Comparison of ENCODE assay signal across 18 cellular contexts in the genomic region with DNA sequence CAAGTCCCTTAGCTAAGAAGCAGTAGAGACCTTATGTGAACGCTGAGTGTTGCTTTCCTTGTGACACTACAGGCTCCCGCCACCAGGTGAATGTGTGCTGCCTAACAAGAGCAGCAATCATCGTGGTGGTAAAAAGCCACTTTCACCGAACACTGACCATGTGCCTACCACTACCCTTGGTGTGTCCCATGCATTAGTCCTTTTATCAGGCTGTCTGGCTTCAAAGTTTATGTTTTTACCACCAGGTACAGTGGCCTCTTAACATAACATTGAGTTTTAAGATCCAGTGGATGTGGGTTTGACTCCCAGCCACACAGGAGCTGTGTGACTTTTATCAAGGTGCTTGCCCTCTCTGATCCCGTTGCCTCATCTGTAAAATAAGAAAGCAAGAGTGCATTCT. TPM values are rescaled to one million over a fixed set of nuclear protein-coding genes. Genes with fewer than 3 reads are reported as not detected.
DNase-seq lines count a peak whose midpoint lies in the region; ATAC-seq and TF ChIP-seq lines count a peak whose summit lies in the region.
"Had no signal": no experiment of that assay in that cellular context is flagged by ENCODE, and none has a peak within 500 bp of the region (broad histone marks: within the 10 kb centered on the region; RNA-seq: fewer than 3 reads in every experiment).

No MANE protein-coding gene starts in this region.

- H3K9me3 ChIP-seq in A673 (ENCODE audit: low read depth, low read length, poor library complexity, severe bottlenecking): no peaks in the 10 kb centered on the region
- no peaks in the 10 kb centered on the region for H3K9me3 ChIP-seq in H9 (ENCODE audit: control insufficient read depth, low read depth, low read length)
- H3K9me3 ChIP-seq in lower lobe of right lung: no peaks in the 10 kb centered on the region
- H3K9me3 ChIP-seq: BLaER1 had no signal

- no peak overlapping the region for H3K4me2 ChIP-seq in H9 (ENCODE audit: insufficient read depth, insufficient read length, low read length)
- H3K4me2 ChIP-seq: BLaER1 had no signal

- peaks cover 0 to 7% of the 10 kb centered on the region in 2 experiments; a peak in 2 of 4 replicates for H3K4me1 Mint-ChIP-seq in H9
- H3K4me1 Mint-ChIP-seq in chondrocyte (ENCODE audit: low read depth): no peaks in the 10 kb centered on the region
- H3K4me1 Mint-ChIP-seq in activated naive CD8-positive, alpha-beta T cell treated with anti-CD3 and anti-CD28 coated beads for 36 hours: no peaks in the 10 kb centered on the region
- H3K4me1 Mint-ChIP-seq: activated CD8-positive, alpha-beta memory T cell treated with anti-CD3 and anti-CD28 coated beads, Interleukin-2, amount 10 ng/mL, durations not matched to agents 7 days and 5 days; stimulated activated effector memory CD8-positive, alpha-beta T cell treated with anti-CD3 and anti-CD28 coated beads, Interleukin-12 subunit alpha, Interleukin-12 subunit beta, amount 100 ng/mL, for 72 hours had no signal

- H3K23me2 ChIP-seq in H9 (ENCODE audit: insufficient read length, low read depth, low read length, poor library complexity, severe bottlenecking): no peaks in the 10 kb centered on the region

- H4K5ac ChIP-seq in H9 (ENCODE audit: insufficient read length, low read depth, low read length): no peak overlapping the region

- no peak overlapping the region for H3K27ac ChIP-seq in A673 (ENCODE audit: low read depth, low read length, poor library complexity, severe bottlenecking)
- H3K27ac ChIP-seq in H9 (ENCODE audit: insufficient read length, low read depth, low read length): no peak overlapping the region
- H3K27ac ChIP-seq in lower lobe of right lung: no peak overlapping the region
- H3K27ac ChIP-seq: BLaER1 had no signal

- WGBS in H9 (ENCODE audit: extremely low coverage, insufficient read length, low lambda C conversion rate): no CpG with 5 or more reads among the region's 5 CpGs

- peak in 1 of 2 donors; percentile 5 for ATAC-seq in lower lobe of right lung
- ATAC-seq: activated CD8-positive, alpha-beta memory T cell treated with anti-CD3 and anti-CD28 coated beads, Interleukin-2, amount 10 ng/mL, durations not matched to agents 7 days and 5 days; stimulated activated effector memory CD8-positive, alpha-beta T cell treated with anti-CD3 and anti-CD28 coated beads, Interleukin-12 subunit alpha, Interleukin-12 subunit beta, amount 100 ng/mL, for 72 hours had no signal

- 0 out of 2 replicates have a peak, but pooled peaks have one; percentile 15 for TF ChIP-seq CTCF in A673 (conservative IDR thresholded peaks at IDR 0.05; ENCODE audit: low read depth, low read length)
- TF ChIP-seq CTCF in H9 (conservative IDR thresholded peaks at IDR 0.05): peak; percentile 55
- TF ChIP-seq CTCF in chondrocyte (IDR thresholded peaks at IDR 0.05): peak; percentile 35
- TF ChIP-seq CTCF in lower lobe of right lung (IDR thresholded peaks at IDR 0.05): no peak

- H3K23ac ChIP-seq in H9 (ENCODE audit: insufficient read length, low read depth, low read length): no peak overlapping the region

- H3K27ac Mint-ChIP-seq in H9: no peak overlapping the region
- H3K27ac Mint-ChIP-seq in chondrocyte (ENCODE audit: unreplicated experiment): no peak overlapping the region
- no peak overlapping the region for H3K27ac Mint-ChIP-seq in activated naive CD8-positive, alpha-beta T cell treated with anti-CD3 and anti-CD28 coated beads for 36 hours
- H3K27ac Mint-ChIP-seq: activated CD8-positive, alpha-beta memory T cell treated with anti-CD3 and anti-CD28 coated beads, Interleukin-2, amount 10 ng/mL, durations not matched to agents 7 days and 5 days; stimulated activated effector memory CD8-positive, alpha-beta T cell treated with anti-CD3 and anti-CD28 coated beads, Interleukin-12 subunit alpha, Interleukin-12 subunit beta, amount 100 ng/mL, for 72 hours had no signal

- BruUV-seq in A673 (replicated peaks; lab: Mats Ljungman, UMichigan): no TSS peak

- no peak overlapping the region for H3K56ac ChIP-seq in H9 (ENCODE audit: insufficient read length, low read depth, low read length)

- no peaks in the 10 kb centered on the region for H3K36me3 ChIP-seq in A673 (ENCODE audit: insufficient read depth, low read length, poor library complexity, severe bottlenecking)
- no peaks in the 10 kb centered on the region for H3K36me3 ChIP-seq in lower lobe of right lung
- H3K36me3 ChIP-seq: BLaER1 had no signal

- no peak overlapping the region for H4K8ac ChIP-seq in H9 (replicated peaks; ENCODE audit: insufficient read length, low read depth, low read length)

- peaks cover 21% of the 10 kb centered on the region for H3K27me3 Mint-ChIP-seq in H9 (ENCODE audit: low read depth)
- H3K27me3 Mint-ChIP-seq in chondrocyte (ENCODE audit: low read depth): peaks cover 57% of the 10 kb centered on the region
- peaks cover 24% of the 10 kb centered on the region for H3K27me3 Mint-ChIP-seq in activated naive CD8-positive, alpha-beta T cell treated with anti-CD3 and anti-CD28 coated beads for 36 hours

- POLR2A ChIA-PET in A673 (lab: Charles Lee; ENCODE audit: low non-redundant PET): no interaction called here

- H3K18ac ChIP-seq in H9 (ENCODE audit: insufficient read length, low read depth, low read length): no peak overlapping the region

- H3K4me3 ChIP-seq in A673 (ENCODE audit: low read depth, low read length, poor library complexity, severe bottlenecking): no peak overlapping the region
- H3K4me3 ChIP-seq in lower lobe of right lung: peak overlapping the region; percentile 51
- H3K4me3 ChIP-seq: BLaER1 had no signal

- H3K4me3 Mint-ChIP-seq in H9 (no peak overlapping the region), chondrocyte (ENCODE audit: unreplicated experiment) (no peak overlapping the region)
- H3K4me3 Mint-ChIP-seq in activated naive CD8-positive, alpha-beta T cell treated with anti-CD3 and anti-CD28 coated beads for 36 hours: no peak overlapping the region
- H3K4me3 Mint-ChIP-seq: activated CD8-positive, alpha-beta memory T cell treated with anti-CD3 and anti-CD28 coated beads, Interleukin-2, amount 10 ng/mL, durations not matched to agents 7 days and 5 days; stimulated activated effector memory CD8-positive, alpha-beta T cell treated with anti-CD3 and anti-CD28 coated beads, Interleukin-12 subunit alpha, Interleukin-12 subunit beta, amount 100 ng/mL, for 72 hours had no signal

- no peak overlapping the region for H2BK15ac ChIP-seq in H9 (ENCODE audit: low read depth, low read length)

- H4K91ac ChIP-seq in H9 (ENCODE audit: insufficient read length, low read depth, low read length): no peak overlapping the region

- H3K79me1 ChIP-seq in H9 (ENCODE audit: insufficient read depth, low read depth, low read length, poor library complexity, severe bottlenecking): no peaks in the 10 kb centered on the region

- no peak overlapping the region for H3K4ac ChIP-seq in H9 (ENCODE audit: low read depth, low read length)

- H3K4me1 ChIP-seq in A673 (ENCODE audit: insufficient read depth, low read length, poor library complexity, severe bottlenecking) (no peaks in the 10 kb centered on the region), H9 (ENCODE audit: insufficient read depth, low read length) (no peaks in the 10 kb centered on the region), lower lobe of right lung (no peaks in the 10 kb centered on the region)

- no peak overlapping the region for H3K14ac ChIP-seq in H9 (ENCODE audit: insufficient read depth, low read length)

- H2BK20ac ChIP-seq in H9 (ENCODE audit: low read depth, low read length, poor library complexity, severe bottlenecking): no peak overlapping the region

- H3K36me3 Mint-ChIP-seq in H9 (ENCODE audit: insufficient read depth in 1 of 3, low read depth in 3 of 3) (no peaks in the 10 kb centered on the region), chondrocyte (ENCODE audit: low read depth) (peaks cover 2% of the 10 kb centered on the region)
- no peaks in the 10 kb centered on the region for H3K36me3 Mint-ChIP-seq in activated naive CD8-positive, alpha-beta T cell treated with anti-CD3 and anti-CD28 coated beads for 36 hours
- H3K36me3 Mint-ChIP-seq: activated CD8-positive, alpha-beta memory T cell treated with anti-CD3 and anti-CD28 coated beads, Interleukin-2, amount 10 ng/mL, durations not matched to agents 7 days and 5 days; stimulated activated effector memory CD8-positive, alpha-beta T cell treated with anti-CD3 and anti-CD28 coated beads, Interleukin-12 subunit alpha, Interleukin-12 subunit beta, amount 100 ng/mL, for 72 hours had no signal

- H2AFZ ChIP-seq in H9 (ENCODE audit: low read length): no peak overlapping the region

- no peak overlapping the region for H3T11ph ChIP-seq in H9 (ENCODE audit: low read length)

- no peaks in the 10 kb centered on the region for H3K79me2 ChIP-seq in H9 (ENCODE audit: insufficient read depth, low read length)

- CTCF ChIA-PET in A673 (lab: Charles Lee): no interaction called here

- no peaks in the 10 kb centered on the region for H3K9me3 Mint-ChIP-seq in H9
- no peaks in the 10 kb centered on the region for H3K9me3 Mint-ChIP-seq in chondrocyte (ENCODE audit: low read depth)
- no peaks in the 10 kb centered on the region for H3K9me3 Mint-ChIP-seq in activated naive CD8-positive, alpha-beta T cell treated with anti-CD3 and anti-CD28 coated beads for 36 hours
- H3K9me3 Mint-ChIP-seq: stimulated activated effector memory CD8-positive, alpha-beta T cell treated with anti-CD3 and anti-CD28 coated beads, Interleukin-12 subunit alpha, Interleukin-12 subunit beta, amount 100 ng/mL, for 72 hours had no signal

- H3K27me3 ChIP-seq in A673 (replicated peaks; ENCODE audit: insufficient read depth, low read depth, low read length, poor library complexity) (peaks cover 21% of the 10 kb centered on the region), H9 (ENCODE audit: insufficient read depth, low read length) (no peaks in the 10 kb centered on the region; the same call in 1 of the 2 replicates), lower lobe of right lung (ENCODE audit: low read depth) (peaks cover 8% of the 10 kb centered on the region)
- H3K27me3 ChIP-seq: BLaER1 had no signal

- no peak overlapping the region for H2BK120ac ChIP-seq in H9 (ENCODE audit: low read depth, low read length, poor library complexity, severe bottlenecking)

- no peak overlapping the region for H2BK12ac ChIP-seq in H9 (ENCODE audit: insufficient read length, low read depth, low read length)

- H2AK5ac ChIP-seq in H9 (ENCODE audit: insufficient read length, low read length): no peak overlapping the region

- no peak overlapping the region for H3K9ac ChIP-seq in H9 (ENCODE audit: extremely low read depth, insufficient read length, low read length)
- H3K9ac ChIP-seq: BLaER1 had no signal

- no peak for DNase-seq in A673 (ENCODE audit: low spot score)
- peak; percentile 61 for DNase-seq in H9
- DNase-seq in chondrocyte (ENCODE audit: low spot score): no peak
- DNase-seq in lower lobe of right lung: no peak
- no peak for DNase-seq in activated effector memory CD4-positive, alpha-beta T cell treated with Interleukin-2 at 50 U/mL for 16 hours
- no peak for DNase-seq in posterior cingulate gyrus
- DNase-seq in midbrain (lab: John Stamatoyannopoulos, UW): no peak
- DNase-seq in activated naive CD8-positive, alpha-beta T cell treated with anti-CD3 and anti-CD28 coated beads for 36 hours: no peak
- DNase-seq: activated CD8-positive, alpha-beta memory T cell treated with anti-CD3 and anti-CD28 coated beads, Interleukin-2, amount 10 ng/mL, durations not matched to agents 7 days and 5 days; activated naive CD4-positive, alpha-beta T cell treated with anti-CD3 and anti-CD28 coated beads, Interleukin-2, amount 50 U/mL, for 16 hours; cerebellar nuclear complex; EL; NCI-H146; NCI-H526 treated with DMSO at 0.1 percent for 48 hours; SHP77 treated with DMSO at 0.1 percent for 48 hours; stimulated activated CD4-positive, alpha-beta T cell treated with anti-CD3 and anti-CD28 coated beads, Interleukin-2, amount 100 ng/mL, for 48 hours had no signal

- no peaks in the 10 kb centered on the region for H4K20me1 ChIP-seq in H9 (ENCODE audit: control insufficient read depth, insufficient read depth, insufficient read length)
- H4K20me1 ChIP-seq: BLaER1 had no signal

- intact Hi-C loops in A673 (cut with micrococcal nuclease; ENCODE audit: unreplicated experiment): no loop called here
- intact Hi-C loops in lower lobe of right lung (cut with DNase I): no loop called here
- intact Hi-C loops in posterior cingulate gyrus (cut with DNase I): no loop called here

- no peak overlapping the region for H2BK5ac ChIP-seq in H9 (ENCODE audit: insufficient read length, low read length)

RNA-seq across cellular contexts. Expression of a gene that starts 1.7 kb away (rescaled TPM):
- total RNA-seq in A673 (2021): not detected in 2 replicates
- total RNA-seq in H9 (2021): not detected in 2 replicates
- not detected in 3 replicates for total RNA-seq in chondrocyte
- 1,524 TPM for total RNA-seq in lower lobe of right lung
- total RNA-seq in activated naive CD8-positive, alpha-beta T cell treated with anti-CD3 and anti-CD28 coated beads for 36 hours: not detected
- total RNA-seq: activated CD8-positive, alpha-beta memory T cell treated with anti-CD3 and anti-CD28 coated beads, Interleukin-2, amount 10 ng/mL, durations not matched to agents 7 days and 5 days had no signal

RNA-seq across cellular contexts. Expression of a gene that starts 11.3 kb away (rescaled TPM):
- not detected in 2 replicates for total RNA-seq in A673 (2021)
- total RNA-seq in H9 (2021): not detected in 2 replicates
- not detected in 3 replicates for total RNA-seq in chondrocyte
- 800 TPM for total RNA-seq in lower lobe of right lung
- total RNA-seq in activated naive CD8-positive, alpha-beta T cell treated with anti-CD3 and anti-CD28 coated beads for 36 hours: not detected
- total RNA-seq: activated CD8-positive, alpha-beta memory T cell treated with anti-CD3 and anti-CD28 coated beads, Interleukin-2, amount 10 ng/mL, durations not matched to agents 7 days and 5 days had no signal

RNA-seq across cellular contexts. Expression of a gene that starts 18.3 kb away (rescaled TPM):
- not detected in 2 replicates for total RNA-seq in A673 (2021)
- total RNA-seq in H9 (2021): not detected in 2 replicates
- total RNA-seq in chondrocyte: not detected in 3 replicates
- 935 TPM for total RNA-seq in lower lobe of right lung
- not detected for total RNA-seq in activated naive CD8-positive, alpha-beta T cell treated with anti-CD3 and anti-CD28 coated beads for 36 hours
- total RNA-seq: activated CD8-positive, alpha-beta memory T cell treated with anti-CD3 and anti-CD28 coated beads, Interleukin-2, amount 10 ng/mL, durations not matched to agents 7 days and 5 days had no signal

RNA-seq across cellular contexts. Expression of a gene that starts 55.9 kb away (rescaled TPM):
- total RNA-seq in A673 (2021) (10.4 and 12.3 TPM in 2 replicates), H9 (2021) (8.3 and 9.5 TPM in 2 replicates), chondrocyte (44.6 to 57.5 TPM (median 48.0 TPM) in 3 replicates), lower lobe of right lung (5.0 TPM)
- total RNA-seq in activated naive CD8-positive, alpha-beta T cell treated with anti-CD3 and anti-CD28 coated beads for 36 hours: under 1 TPM in 1 of 2 experiments, not detected in 1; 0.04 TPM

Comparison
In these comparisons a context has a peak if more than half of its experiments do, and no peak if none do; other contexts are left out.
1. RNA of a gene that starts 1.7 kb away (total RNA-seq): 1,524 TPM in lower lobe of right lung (single experiment); not detected in A673, not detected in H9, not detected in chondrocyte and not detected in activated naive CD8-positive, alpha-beta T cell treated with anti-CD3 and anti-CD28 coated beads for 36 hours; every median in the first group is over 1,000 times any median in the second.
2. RNA of a gene that starts 11.3 kb away (total RNA-seq): 800 TPM in lower lobe of right lung (single experiment); not detected in A673, not detected in H9, not detected in chondrocyte and not detected in activated naive CD8-positive, alpha-beta T cell treated with anti-CD3 and anti-CD28 coated beads for 36 hours; every median in the first group is over 100 times any median in the second.
3. RNA of a gene that starts 18.3 kb away (total RNA-seq): 935 TPM in lower lobe of right lung (single experiment); not detected in A673, not detected in H9, not detected in chondrocyte and not detected in activated naive CD8-positive, alpha-beta T cell treated with anti-CD3 and anti-CD28 coated beads for 36 hours; every median in the first group is over 100 times any median in the second.